In genomic region chr10:73905256-73906018, GRCh38 we compare ENCODE assay signal across 13 cellular contexts. TPM values are rescaled to one million over a fixed set of nuclear protein-coding genes. Genes with fewer than 3 reads are reported as not detected.
DNase-seq lines count a peak whose midpoint lies in the region; ATAC-seq, FAIRE-seq and TF ChIP-seq lines count a peak whose summit lies in the region.
"Had no signal": no experiment of that assay in that cellular context is flagged by ENCODE, and none has a peak within 500 bp of the region (broad histone marks: within the 10 kb centered on the region; RNA-seq: fewer than 3 reads in every experiment).

No MANE protein-coding gene starts in this region.

- H3K9me2 ChIP-seq in PC-9 (ENCODE audit: insufficient read depth): no peaks in the 10 kb centered on the region

- peak overlapping the region; percentile 60 for H3K4me2 ChIP-seq in PC-9
- H3K4me2 ChIP-seq in keratinocyte (ENCODE audit: control insufficient read depth, extremely low read depth, insufficient read depth, low read depth, low read length): no peak overlapping the region

- FAIRE-seq in keratinocyte (lab: Jason Lieb, UNC): peak; percentile 56
- FAIRE-seq: G401.6, small intestine had no signal

- TF ChIP-seq CTCF in PC-9 (conservative IDR thresholded peaks at IDR 0.05) (no peak), keratinocyte (optimal IDR thresholded peaks at IDR 0.05 in 1 of 3, IDR thresholded peaks at IDR 0.05 in 1 of 3, conservative IDR thresholded peaks at IDR 0.05 in 1 of 3; ENCODE audit: extremely low read depth in 1 of 3, insufficient read depth in 2 of 3, low read length in 3 of 3) (no peak), tibial artery (IDR thresholded peaks at IDR 0.05) (no peak)

- CTCF ChIA-PET in PC-9 (lab: Charles Lee): interaction anchor here (0.6 to 1.7 kb wide), 3 partner anchors 17 to 148 kb away, joined by 6 to 16 read pairs (median 13); no protein-coding TSS in a partner anchor

- H3K27me3 ChIP-seq in PC-9 (ENCODE audit: insufficient read depth, low read depth) (no peaks in the 10 kb centered on the region), keratinocyte (ENCODE audit: control insufficient read depth, extremely low read depth, insufficient read depth, low read length) (no peaks in the 10 kb centered on the region), tibial artery (no peaks in the 10 kb centered on the region)

- peak overlapping the region; percentile 97 for H3K27ac ChIP-seq in PC-9
- peak overlapping the region; percentile 99 for H3K27ac ChIP-seq in keratinocyte (ENCODE audit: control insufficient read depth, insufficient read depth, low read length)
- H3K27ac ChIP-seq in tibial artery: peak overlapping the region; percentile 81 to 87

- BruUV-seq in PC-9 (replicated peaks; lab: Mats Ljungman, UMichigan): no TSS peak

- H3K4me3 ChIP-seq in PC-9: no peak overlapping the region
- H3K4me3 ChIP-seq in keratinocyte (ENCODE audit: control insufficient read depth in 2 of 3, extremely low read depth in 1 of 3, insufficient read depth in 2 of 3, low read depth in 1 of 3, low read length in 3 of 3): no peak overlapping the region
- no peak overlapping the region for H3K4me3 ChIP-seq in tibial artery

- H3K9ac ChIP-seq in keratinocyte (ENCODE audit: control insufficient read depth, extremely low read depth, insufficient read depth, low read length): no peak overlapping the region

- ATAC-seq in HG02571 (IDR thresholded peaks at IDR 0.05; ENCODE audit: unreplicated experiment) (no peak), GM21825 (IDR thresholded peaks at IDR 0.05; ENCODE audit: unreplicated experiment) (no peak)
- ATAC-seq: activated naive CD4-positive, alpha-beta T cell treated with anti-CD3 and anti-CD28 coated beads, Interleukin-2, amount 50 U/mL, for 72 hours had no signal

- H3K79me2 ChIP-seq in PC-9 (ENCODE audit: low read depth) (peaks cover 9% of the 10 kb centered on the region), keratinocyte (ENCODE audit: control insufficient read depth, insufficient read depth, low read length) (peaks cover 8% of the 10 kb centered on the region)

- H4K20me1 ChIP-seq in PC-9 (ENCODE audit: insufficient read depth): no peaks in the 10 kb centered on the region
- H4K20me1 ChIP-seq in keratinocyte (ENCODE audit: control insufficient read depth, extremely low read depth, insufficient read depth, low read length): no peaks in the 10 kb centered on the region

- dilution Hi-C loops in keratinocyte (cut with MboI; ENCODE audit: extremely low pct_ligation_motif_present, low sequenced_read_pairs): no loop called here

- H3K4me1 ChIP-seq in PC-9 (replicated peaks; ENCODE audit: insufficient read depth): peaks cover 80% of the 10 kb centered on the region
- H3K4me1 ChIP-seq in keratinocyte (ENCODE audit: control insufficient read depth, extremely low read depth, insufficient read depth, low read length): peaks cover 50% of the 10 kb centered on the region
- H3K4me1 ChIP-seq in tibial artery: peaks cover 0 to 47% (median 31%) of the 10 kb centered on the region in 4 donors

- H3K9me3 ChIP-seq in PC-9 (ENCODE audit: insufficient read depth, low read depth): no peaks in the 10 kb centered on the region
- no peaks in the 10 kb centered on the region for H3K9me3 ChIP-seq in keratinocyte (ENCODE audit: control insufficient read depth, low read depth, low read length)
- no peaks in the 10 kb centered on the region for H3K9me3 ChIP-seq in tibial artery

- H3K9me1 ChIP-seq in keratinocyte (ENCODE audit: control insufficient read depth, extremely low read depth, insufficient read depth, low read length): no peaks in the 10 kb centered on the region

- H2AFZ ChIP-seq in PC-9 (no peak overlapping the region), keratinocyte (ENCODE audit: control insufficient read depth, low read length) (no peak overlapping the region)

- H3K36me3 ChIP-seq in PC-9 (ENCODE audit: low read depth) (no peaks in the 10 kb centered on the region), keratinocyte (ENCODE audit: control insufficient read depth in 2 of 2, extremely low read depth in 1 of 2, insufficient read depth in 2 of 2, low read length in 2 of 2) (no peaks in the 10 kb centered on the region), tibial artery (no peaks in the 10 kb centered on the region)

- DNase-seq in NCI-H748 (lab: John Stamatoyannopoulos, UW; ENCODE audit: unreplicated experiment) (peak; percentile 46), NCI-H748 treated with DMSO at 0.1 percent for 48 hours (lab: John Stamatoyannopoulos, UW) (no peak), PC-9 (peak in 1 of 2 experiments; percentile 58), keratinocyte (ENCODE audit: low read depth, low spot score) (no peak), tibial artery (no peak), NAMALWA (ENCODE audit: low spot score) (no peak)
- DNase-seq: activated CD4-positive, alpha-beta memory T cell treated with anti-CD3 and anti-CD28 coated beads for 36 hours; NCI-H524 treated with DMSO at 0.1 percent for 48 hours; small intestine had no signal

- peaks cover 54% of the 10 kb centered on the region for H3F3A ChIP-seq in PC-9 (ENCODE audit: insufficient read depth, low read depth)

- intact Hi-C loops in PC-9 (cut with micrococcal nuclease; ENCODE audit: unreplicated experiment): loop anchor here (1.0 kb wide), 1 partner anchor 17 kb away; no protein-coding TSS in a partner anchor
- intact Hi-C loops in tibial artery (cut with DNase I; ENCODE audit: low total_unique reads): no loop called here

- POLR2A ChIA-PET in PC-9 (lab: Charles Lee; ENCODE audit: unreplicated experiment): no interaction called here

RNA-seq across cellular contexts. Expression of gene PLAU, which starts 5.5 kb away (rescaled TPM):
- 90.3 and 94.9 TPM in 2 replicates for total RNA-seq in PC-9 (2021)
- 201 to 814 TPM (median 262 TPM) in 3 replicates for polyA plus RNA-seq in keratinocyte
- polyA plus RNA-seq in keratinocyte (2011; ENCODE audit: low read depth): 59.9 TPM
- polyA plus RNA-seq in keratinocyte (2011; cell fraction: cytosol; rRNA removed): 297 TPM in 2 replicates
- polyA plus RNA-seq in keratinocyte (2011; cell fraction: nucleus; rRNA removed): 1,104 and 1,132 TPM in 2 replicates
- 156 and 573 TPM in 2 replicates for polyA plus RNA-seq in keratinocyte (2012; ENCODE audit: low replicate concordance)
- 168 to 577 TPM (median 210 TPM) in 3 replicates for polyA minus RNA-seq in keratinocyte
- polyA minus RNA-seq in keratinocyte (2011; cell fraction: cytosol; rRNA and poly(A)+ RNA removed): 183 TPM
- polyA minus RNA-seq in keratinocyte (2011; cell fraction: nucleus; rRNA and poly(A)+ RNA removed): 350 and 521 TPM in 2 replicates

RNA-seq across cellular contexts. Expression of gene CAMK2G, which starts 31.1 kb away (rescaled TPM):
- 125 and 147 TPM in 2 replicates for total RNA-seq in PC-9 (2021)
- polyA plus RNA-seq in keratinocyte: 17.6 to 25.3 TPM (median 23.0 TPM) in 3 replicates
- 11.7 TPM for polyA plus RNA-seq in keratinocyte (2011; ENCODE audit: low read depth)
- 18.6 and 20.2 TPM in 2 replicates for polyA plus RNA-seq in keratinocyte (2011; cell fraction: cytosol; rRNA removed)
- 38.4 and 39.1 TPM in 2 replicates for polyA plus RNA-seq in keratinocyte (2011; cell fraction: nucleus; rRNA removed)
- 14.0 and 17.3 TPM in 2 replicates for polyA plus RNA-seq in keratinocyte (2012; ENCODE audit: low replicate concordance)
- polyA minus RNA-seq in keratinocyte: 22.8 to 26.1 TPM (median 24.6 TPM) in 3 replicates
- polyA minus RNA-seq in keratinocyte (2011; cell fraction: cytosol; rRNA and poly(A)+ RNA removed): 16.7 TPM
- 14.7 and 26.5 TPM in 2 replicates for polyA minus RNA-seq in keratinocyte (2011; cell fraction: nucleus; rRNA and poly(A)+ RNA removed)
